Comparison of ENCODE assay signal across 21 cellular contexts in genomic region chr6:118780728-118781127, GRCh38.
A peak's percentile ranks its signal among the peaks of the same experiment; 100 is the strongest.
DNase-seq lines count a peak whose midpoint lies in the region; FAIRE-seq and TF ChIP-seq lines count a peak whose summit lies in the region.
"Had no signal": no experiment of that assay in that cellular context is flagged by ENCODE, and none has a peak within 500 bp of the region (broad histone marks: within the 10 kb centered on the region; RNA-seq: fewer than 3 reads in every experiment).

No MANE protein-coding gene starts in this region.

- no peaks in the 10 kb centered on the region for H3F3A ChIP-seq in GM23248 (ENCODE audit: insufficient read depth)

- H2AFZ ChIP-seq in GM23248: no peak overlapping the region
- peak overlapping the region; percentile 62 for H2AFZ ChIP-seq in mammary epithelial cell (ENCODE audit: low read depth, low read length)

- 33 to 34% methylated on average over 4 of the region's 4 CpGs for WGBS in GM23248 (ENCODE audit: low coverage in 1 of 2, low lambda C conversion rate in 2 of 2, missing lambda C conversion rate in 2 of 2), 2 experiments
- WGBS in mammary epithelial cell (ENCODE audit: low coverage, missing lambda C conversion rate): 27% methylated on average over 4 of the region's 4 CpGs
- WGBS in thyroid gland, 2 donors: 61 to 62% methylated on average over 4 of the region's 4 CpGs

- H3K4me2 ChIP-seq in GM23248 (ENCODE audit: unreplicated experiment): no peak overlapping the region
- H3K4me2 ChIP-seq in mammary epithelial cell (ENCODE audit: insufficient read depth, low read depth, low read length): peak overlapping the region; percentile 5

- no peak for TF ChIP-seq POLR2A in thyroid gland (IDR thresholded peaks at IDR 0.05)

- in situ Hi-C loops in GM23248 (cut with MboI) (loop anchor here (10.0 kb wide), 1 partner anchor 496 kb away; no protein-coding TSS in a partner anchor), mammary epithelial cell (cut with MboI; ENCODE audit: low sequenced_read_pairs in 2 of 2) (loop anchor here in 1 of 2 donors (25.0 kb wide), 1 partner anchor 143 kb away; no protein-coding TSS in a partner anchor)

- no peaks in the 10 kb centered on the region for H4K20me1 ChIP-seq in GM23248 (ENCODE audit: insufficient read depth)
- H4K20me1 ChIP-seq in mammary epithelial cell (ENCODE audit: insufficient read depth, low read length): no peaks in the 10 kb centered on the region

- TF ChIP-seq CTCF in mammary epithelial cell (conservative IDR thresholded peaks at IDR 0.05 in 1 of 2, IDR thresholded peaks at IDR 0.05 in 1 of 2; ENCODE audit: extremely low read depth in 1 of 2, insufficient read depth in 1 of 2, low read depth in 1 of 2, low read length in 2 of 2) (no peak), neutrophil (IDR thresholded peaks at IDR 0.05) (no peak), thyroid gland (IDR thresholded peaks at IDR 0.05) (no peak)

- H3K9me3 ChIP-seq in GM23248 (ENCODE audit: low read depth) (no peaks in the 10 kb centered on the region), mammary epithelial cell (replicated peaks; ENCODE audit: insufficient read depth, low read length) (no peaks in the 10 kb centered on the region), neutrophil (no peaks in the 10 kb centered on the region), thyroid gland (no peaks in the 10 kb centered on the region)
- H3K9me3 ChIP-seq: BE2C had no signal

- no peaks in the 10 kb centered on the region for H3K9me2 ChIP-seq in GM23248 (ENCODE audit: insufficient read depth)

- no peaks in the 10 kb centered on the region for H3K27me3 ChIP-seq in GM23248 (replicated peaks; ENCODE audit: insufficient read depth)
- H3K27me3 ChIP-seq in mammary epithelial cell (ENCODE audit: insufficient read depth, low read length): no peaks in the 10 kb centered on the region
- H3K27me3 ChIP-seq in neutrophil: no peaks in the 10 kb centered on the region
- no peaks in the 10 kb centered on the region for H3K27me3 ChIP-seq in thyroid gland
- H3K27me3 ChIP-seq: BE2C had no signal

- H3K9ac ChIP-seq in GM23248 (no peak overlapping the region), mammary epithelial cell (ENCODE audit: insufficient read depth, low read length) (no peak overlapping the region)

- intact Hi-C loops in mammary epithelial cell (cut with micrococcal nuclease): no loop called here
- intact Hi-C loops in thyroid gland (cut with DNase I): no loop called here

- FAIRE-seq in urothelium cell line (lab: Jason Lieb, UNC): no peak
- FAIRE-seq: D721Med, G401.6, H1 had no signal

- H3K79me2 ChIP-seq in GM23248 (ENCODE audit: insufficient read depth) (no peaks in the 10 kb centered on the region), mammary epithelial cell (ENCODE audit: insufficient read depth, low read length) (no peaks in the 10 kb centered on the region)

- DNase-seq in GM23248 (peak; percentile 43), NCI-H226 (peak; percentile 19), mammary epithelial cell (peak; percentile 19), thyroid gland (no peak), urothelium cell line (ENCODE audit: low spot score) (no peak), DMS79 treated with DMSO at 0.1 percent for 48 hours (lab: John Stamatoyannopoulos, UW) (no peak)
- DNase-seq: BE2C; CD8-positive, alpha-beta T cell; DMS79; HFFc6; IMR-90; Karpas-422; MV-4-11; NCI-H1417 treated with DMSO at 0.1 percent for 48 hours; NCI-H1930; NCI-H446; NCI-H69 had no signal

- H3K4me3 ChIP-seq in GM23248 (no peak overlapping the region), mammary epithelial cell (replicated peaks in 1 of 3; ENCODE audit: insufficient read depth in 1 of 3, low read depth in 2 of 3, low read length in 3 of 3) (no peak overlapping the region), neutrophil (ENCODE audit: low read depth in 1 of 2, low read length in 1 of 2) (no peak overlapping the region), thyroid gland (replicated peaks in 1 of 3) (no peak overlapping the region)

- H3K4me1 ChIP-seq in GM23248 (ENCODE audit: insufficient read depth): peaks cover 5% of the 10 kb centered on the region
- H3K4me1 ChIP-seq in mammary epithelial cell (ENCODE audit: insufficient read depth, low read length): peaks cover 34% of the 10 kb centered on the region
- peaks cover 0 to 16% of the 10 kb centered on the region in 2 experiments for H3K4me1 ChIP-seq in neutrophil (ENCODE audit: control insufficient read depth in 1 of 2, insufficient read depth in 1 of 2, low read depth in 1 of 2, low read length in 1 of 2)
- no peaks in the 10 kb centered on the region for H3K4me1 ChIP-seq in thyroid gland

- H3K36me3 ChIP-seq in GM23248 (ENCODE audit: low read depth) (no peaks in the 10 kb centered on the region), mammary epithelial cell (ENCODE audit: insufficient read depth, low read length) (no peaks in the 10 kb centered on the region), neutrophil (no peaks in the 10 kb centered on the region), thyroid gland (no peaks in the 10 kb centered on the region)
- H3K36me3 ChIP-seq: BE2C had no signal

- dilution Hi-C loops in mammary epithelial cell (cut with HindIII; ENCODE audit: low sequenced_read_pairs): no loop called here

- no TSS peak for BruUV-seq in mammary epithelial cell (replicated peaks; lab: Mats Ljungman, UMichigan)

- CTCF ChIA-PET in mammary epithelial cell (lab: Charles Lee; ENCODE audit: low non-redundant PET): no interaction called here

- H3K27ac ChIP-seq in GM23248 (no peak overlapping the region), mammary epithelial cell (ENCODE audit: insufficient read depth, low read depth, low read length) (no peak overlapping the region), neutrophil (peak overlapping the region; percentile 9), thyroid gland (no peak overlapping the region)

Comparison
In these comparisons a context has a peak if more than half of its experiments do, and no peak if none do; other contexts are left out.
1. DNase-seq: peak in GM23248 (single experiment), NCI-H226 (single experiment) and mammary epithelial cell (single experiment); none in thyroid gland (0 of 2), urothelium cell line (single experiment) and DMS79 treated with DMSO at 0.1 percent for 48 hours (single experiment).